ENCODE assay signal across 9 cellular contexts in the genomic region with DNA sequence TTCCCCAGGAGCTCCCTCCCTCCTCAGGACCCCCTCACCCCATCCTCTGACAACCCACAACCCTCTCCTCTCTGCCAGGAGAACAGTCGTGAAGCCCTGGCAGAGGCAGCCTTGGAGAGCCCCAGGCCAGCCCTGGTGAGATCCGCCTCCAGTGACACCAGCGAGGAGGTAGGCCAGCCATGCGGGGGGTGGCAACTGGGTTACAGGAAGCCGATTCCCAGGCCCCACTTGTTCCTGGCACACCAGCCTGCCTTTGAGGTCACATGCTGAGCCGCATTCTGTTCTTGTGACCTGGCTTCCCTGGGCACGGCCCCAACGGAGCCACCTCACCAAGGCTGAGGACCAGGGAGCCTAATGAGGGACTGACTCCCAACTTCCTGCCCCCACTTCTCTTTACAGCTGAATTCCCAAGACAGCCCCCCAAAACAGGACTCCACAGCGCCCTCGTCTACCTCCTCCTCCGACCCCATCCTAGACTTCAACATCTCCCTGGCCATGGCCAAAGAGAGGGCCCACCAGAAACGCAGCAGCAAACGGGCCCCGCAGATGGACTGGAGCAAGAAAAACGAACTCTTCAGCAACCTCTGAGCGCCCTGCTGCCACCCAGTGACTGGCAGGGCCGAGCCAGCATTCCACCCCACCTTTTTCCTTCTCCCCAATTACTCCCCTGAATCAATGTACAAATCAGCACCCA. TPM values are rescaled to one million over a fixed set of nuclear protein-coding genes. Genes with fewer than 3 reads are reported as not detected.
DNase-seq lines count a peak whose midpoint lies in the region; ATAC-seq and TF ChIP-seq lines count a peak whose summit lies in the region.
"Had no signal": no experiment of that assay in that cellular context is flagged by ENCODE, and none has a peak within 500 bp of the region (broad histone marks: within the 10 kb centered on the region; RNA-seq: fewer than 3 reads in every experiment).

No MANE protein-coding gene starts in this region.

- H3K4me3 ChIP-seq in astrocyte of the spinal cord (ENCODE audit: low read depth, low read length), result no peak overlapping the region

- no peaks in the 10 kb centered on the region for H3K27me3 Mint-ChIP-seq in activated T-cell treated with anti-CD3 and anti-CD28 coated beads, Interleukin-2, amount 50 U/mL, for 72 hours (ENCODE audit: low read depth)
- H3K27me3 Mint-ChIP-seq in type B pancreatic cell, result no peaks in the 10 kb centered on the region

- DNase-seq in activated T-cell treated with anti-CD3 and anti-CD28 coated beads, Interleukin-2, amount 50 U/mL, for 72 hours, result no peak
- DNase-seq in activated T-cell treated with anti-CD3 and anti-CD28 coated beads, Interleukin-2, amount 50 U/mL, for 48 hours, result no peak
- peak; percentile 68 for DNase-seq in astrocyte of the spinal cord (ENCODE audit: low read depth, low spot score)
- peak; percentile 93 for DNase-seq in left lobe of liver (ENCODE audit: low spot score)
- DNase-seq in type B pancreatic cell (ENCODE audit: extremely low spot score, unreplicated experiment), result no peak
- DNase-seq in LoVo (ENCODE audit: low spot score), result no peak
- no peak for DNase-seq in islet precursor cell
- no peak for DNase-seq in AML-193 (lab: John Stamatoyannopoulos, UW)

- peaks cover 2 to 15% of the 10 kb centered on the region in 2 donors for H3K36me3 Mint-ChIP-seq in activated T-cell treated with anti-CD3 and anti-CD28 coated beads, Interleukin-2, amount 50 U/mL, for 72 hours (ENCODE audit: insufficient read depth in 2 of 2)
- peaks cover 5% of the 10 kb centered on the region for H3K36me3 Mint-ChIP-seq in type B pancreatic cell

- H3K9me3 Mint-ChIP-seq in activated T-cell treated with anti-CD3 and anti-CD28 coated beads, Interleukin-2, amount 50 U/mL, for 72 hours, result no peaks in the 10 kb centered on the region
- H3K9me3 Mint-ChIP-seq in type B pancreatic cell, result no peaks in the 10 kb centered on the region

- no peak overlapping the region for H3K4me3 Mint-ChIP-seq in activated T-cell treated with anti-CD3 and anti-CD28 coated beads, Interleukin-2, amount 50 U/mL, for 72 hours
- H3K4me3 Mint-ChIP-seq in type B pancreatic cell, result peak overlapping the region; percentile 28

- in situ Hi-C loops in astrocyte of the spinal cord (cut with HindIII; ENCODE audit: low sequenced_read_pairs), result no loop called here

- TF ChIP-seq CTCF in astrocyte of the spinal cord (IDR thresholded peaks at IDR 0.05; ENCODE audit: low read depth, low read length), result no peak
- no peak for TF ChIP-seq CTCF in type B pancreatic cell (conservative IDR thresholded peaks at IDR 0.05)

- ATAC-seq in activated T-cell treated with anti-CD3 and anti-CD28 coated beads, Interleukin-2, amount 50 U/mL, for 72 hours (replicated peaks in 1 of 2), result no peak
- ATAC-seq in left lobe of liver, result peak; percentile 62

- peak overlapping the region; percentile 29 for H3K27ac Mint-ChIP-seq in activated T-cell treated with anti-CD3 and anti-CD28 coated beads, Interleukin-2, amount 50 U/mL, for 72 hours
- peak overlapping the region; percentile 82 for H3K27ac Mint-ChIP-seq in type B pancreatic cell

- peaks cover 12% of the 10 kb centered on the region for H3K4me1 Mint-ChIP-seq in activated T-cell treated with anti-CD3 and anti-CD28 coated beads, Interleukin-2, amount 50 U/mL, for 72 hours (ENCODE audit: low read depth)
- peaks cover 20% of the 10 kb centered on the region for H3K4me1 Mint-ChIP-seq in type B pancreatic cell (ENCODE audit: unreplicated experiment)

RNA-seq across cellular contexts. Expression of a gene that starts 7.9 kb away (rescaled TPM):
- total RNA-seq in activated T-cell treated with anti-CD3 and anti-CD28 coated beads, Interleukin-2, amount 50 U/mL, for 72 hours, result 10 to 100 TPM; 49.7 to 58.4 TPM
- 21.5 TPM for total RNA-seq in left lobe of liver
- total RNA-seq in type B pancreatic cell (ENCODE audit: low replicate concordance), result 54.7 and 67.2 TPM in 2 replicates

RNA-seq across cellular contexts. Expression of a gene that starts 19.8 kb away (rescaled TPM):
- total RNA-seq in activated T-cell treated with anti-CD3 and anti-CD28 coated beads, Interleukin-2, amount 50 U/mL, for 72 hours, result 10 to 100 TPM; 78.8 to 81.2 TPM
- total RNA-seq in left lobe of liver (156 TPM), type B pancreatic cell (ENCODE audit: low replicate concordance) (86.9 and 157 TPM in 2 replicates)

RNA-seq across cellular contexts. Expression of a gene that starts 31.2 kb away (rescaled TPM):
- total RNA-seq in activated T-cell treated with anti-CD3 and anti-CD28 coated beads, Interleukin-2, amount 50 U/mL, for 72 hours, result 10 to 100 TPM; 13.6 to 18.1 TPM
- total RNA-seq in left lobe of liver, result 14.0 TPM
- total RNA-seq in type B pancreatic cell (ENCODE audit: low replicate concordance), result 3.4 and 4.2 TPM in 2 replicates

RNA-seq across cellular contexts. Expression of a gene that starts 55.5 kb away (rescaled TPM):
- total RNA-seq in activated T-cell treated with anti-CD3 and anti-CD28 coated beads, Interleukin-2, amount 50 U/mL, for 72 hours, result not detected
- total RNA-seq in left lobe of liver, result not detected
- 0.19 TPM in 1 of 2 replicates, not detected in the other for total RNA-seq in type B pancreatic cell (ENCODE audit: low replicate concordance)
- total RNA-seq: T-helper 1 cell treated with Interleukin-12 subunit alpha and Interleukin-12 subunit beta and Interleukin-4 antibody, amounts not matched to agents 30 ng/mL and 1 ng/mL, for 36 hours had no signal

Comparison
In these comparisons a context has a peak if more than half of its experiments do, and no peak if none do; other contexts are left out.
1. DNase-seq: peak in astrocyte of the spinal cord (single experiment) and left lobe of liver (single experiment); none in activated T-cell treated with anti-CD3 and anti-CD28 coated beads, Interleukin-2, amount 50 U/mL, for 72 hours (0 of 2), activated T-cell treated with anti-CD3 and anti-CD28 coated beads, Interleukin-2, amount 50 U/mL, for 48 hours (0 of 2), type B pancreatic cell (single experiment), LoVo (single experiment), islet precursor cell (single experiment) and AML-193 (0 of 2).